ENCODE assay signal across 8 cellular contexts in genomic region chr3:43620953-43621405, GRCh38. TPM values are rescaled to one million over a fixed set of nuclear protein-coding genes. Genes with fewer than 3 reads are reported as not detected.
A peak's percentile ranks its signal among the peaks of the same experiment; 100 is the strongest.
DNase-seq lines count a peak whose midpoint lies in the region; ATAC-seq, FAIRE-seq and TF ChIP-seq lines count a peak whose summit lies in the region.

No MANE protein-coding gene starts in this region.

- H3K36me3 ChIP-seq in DOHH2 (ENCODE audit: control insufficient read depth, low read length) (no peaks in the 10 kb centered on the region), PC-3 (ENCODE audit: low read depth, low read length) (no peaks in the 10 kb centered on the region), endothelial cell of umbilical vein (ENCODE audit: control insufficient read depth in 2 of 2, extremely low read depth in 1 of 2, insufficient read depth in 2 of 2, low read length in 2 of 2) (no peaks in the 10 kb centered on the region)

- peak overlapping the region; percentile 99 for H3K4me3 Mint-ChIP-seq in neural crest cell

- TSS peak; percentile 57 for BruUV-seq in PC-3 (replicated peaks; lab: Mats Ljungman, UMichigan)
- no TSS peak for BruUV-seq in endothelial cell of umbilical vein (replicated peaks; lab: Mats Ljungman, UMichigan)

- FAIRE-seq in endothelial cell of umbilical vein (lab: Jason Lieb, UNC), result peak; percentile 72

- H3K36me3 Mint-ChIP-seq in neural crest cell (ENCODE audit: low read depth), result no peaks in the 10 kb centered on the region

- intact Hi-C loops in PC-3 (cut with micrococcal nuclease), result loop anchor here (2.0 to 5.0 kb wide), 2 partner anchors 60 to 334 kb away; partner anchors contain the start of gene SNRK
- intact Hi-C loops in endothelial cell of umbilical vein (cut with micrococcal nuclease), result loop anchor here (1.0 to 10.0 kb wide), 4 partner anchors 74 to 717 kb away; partner anchors contain the start of gene TCAIM

- dilution Hi-C loops in endothelial cell of umbilical vein (cut with MboI; ENCODE audit: extremely low pct_ligation_motif_present, low sequenced_read_pairs), result no loop called here

- peak overlapping the region; percentile 78 for H3K27ac Mint-ChIP-seq in neural crest cell (ENCODE audit: unreplicated experiment)

- no peaks in the 10 kb centered on the region for H3K9me3 Mint-ChIP-seq in neural crest cell

- peak overlapping the region; percentile 81 for H3K9ac ChIP-seq in PC-3 (ENCODE audit: low read length)
- H3K9ac ChIP-seq in endothelial cell of umbilical vein (replicated peaks; ENCODE audit: extremely low read depth, insufficient read depth, low read length), result peak overlapping the region; percentile 62

- no peak for TF ChIP-seq POLR2A in endothelial cell of umbilical vein (IDR thresholded peaks at IDR 0.05; ENCODE audit: low read depth, low read length)

- no peaks in the 10 kb centered on the region for H3K9me3 ChIP-seq in DOHH2 (ENCODE audit: control insufficient read depth, insufficient read depth, low read length)
- no peaks in the 10 kb centered on the region for H3K9me3 ChIP-seq in PC-3 (ENCODE audit: low read length)
- H3K9me3 ChIP-seq in endothelial cell of umbilical vein (replicated peaks; ENCODE audit: control insufficient read depth, insufficient read depth, low read length), result no peaks in the 10 kb centered on the region

- POLR2A ChIA-PET in PC-3 (lab: Charles Lee; ENCODE audit: unreplicated experiment) (no interaction called here), endothelial cell of umbilical vein (lab: Charles Lee) (no interaction called here)

- H3K4me1 Mint-ChIP-seq in neural crest cell, result peaks cover 34% of the 10 kb centered on the region

- TF ChIP-seq CTCF in DOHH2 (IDR thresholded peaks at IDR 0.05; ENCODE audit: low read depth, low read length, poor library complexity, severe bottlenecking) (no peak), PC-3 (conservative IDR thresholded peaks at IDR 0.05; ENCODE audit: low read depth, low read length) (no peak), endothelial cell of umbilical vein (IDR thresholded peaks at IDR 0.05; ENCODE audit: extremely low read depth in 1 of 2, insufficient read depth in 1 of 2, low read depth in 1 of 2, low read length in 2 of 2) (no peak), neural crest cell (conservative IDR thresholded peaks at IDR 0.05) (no peak)

- no peaks in the 10 kb centered on the region for H4K20me1 ChIP-seq in DOHH2 (ENCODE audit: control insufficient read depth, insufficient read depth, low read depth, low read length)
- H4K20me1 ChIP-seq in PC-3 (ENCODE audit: low read length), result no peaks in the 10 kb centered on the region
- H4K20me1 ChIP-seq in endothelial cell of umbilical vein (replicated peaks; ENCODE audit: control insufficient read depth, extremely low read depth, insufficient read depth, low read length), result no peaks in the 10 kb centered on the region

- H3F3A ChIP-seq in DOHH2 (ENCODE audit: control insufficient read depth, insufficient read depth) (no peaks in the 10 kb centered on the region), PC-3 (ENCODE audit: low read length, unreplicated experiment) (no peaks in the 10 kb centered on the region)

- H2AFZ ChIP-seq in PC-3 (ENCODE audit: low read length) (peak overlapping the region; percentile 97), endothelial cell of umbilical vein (ENCODE audit: low read depth, low read length) (peak overlapping the region; percentile 97)

- peaks cover 13% of the 10 kb centered on the region for H3K4me1 ChIP-seq in DOHH2 (ENCODE audit: control insufficient read depth, low read length)
- peaks cover 14% of the 10 kb centered on the region for H3K4me1 ChIP-seq in PC-3 (ENCODE audit: insufficient read depth, low read length)
- peaks cover 10% of the 10 kb centered on the region for H3K4me1 ChIP-seq in endothelial cell of umbilical vein (ENCODE audit: control insufficient read depth, extremely low read depth, insufficient read depth, low read length)

- no peak overlapping the region for H3K27ac ChIP-seq in DOHH2 (ENCODE audit: low read depth, low read length)
- H3K27ac ChIP-seq in PC-3 (ENCODE audit: low read length), result no peak overlapping the region
- peak overlapping the region; percentile 6 for H3K27ac ChIP-seq in endothelial cell of umbilical vein (ENCODE audit: insufficient read depth, low read depth, low read length)

- H3K9me1 ChIP-seq in endothelial cell of umbilical vein (replicated peaks; ENCODE audit: control insufficient read depth, extremely low read depth, insufficient read depth, low read length), result no peaks in the 10 kb centered on the region

- DNase-seq in PC-3 (peak; percentile 39), endothelial cell of umbilical vein (ENCODE audit: low read depth, low spot score) (peak; percentile 38), neural crest cell (ENCODE audit: low read depth, low spot score) (no peak), ecto neural progenitor cell (ENCODE audit: low spot score) (no peak), NCI-H1436 (lab: John Stamatoyannopoulos, UW) (no peak)

- H3K4me2 ChIP-seq in DOHH2 (ENCODE audit: low read length) (peak overlapping the region; percentile 84), PC-3 (ENCODE audit: low read length) (peak overlapping the region; percentile 96), endothelial cell of umbilical vein (ENCODE audit: insufficient read depth, low read length) (peak overlapping the region; percentile 95)

- H3K27me3 Mint-ChIP-seq in neural crest cell (ENCODE audit: low read depth), result no peaks in the 10 kb centered on the region

- CTCF ChIA-PET in PC-3 (lab: Charles Lee), result interaction anchor here (0.6 kb wide), 1 partner anchor 77 kb away, joined by 3 read pairs; no protein-coding TSS in a partner anchor
- CTCF ChIA-PET in endothelial cell of umbilical vein (lab: Charles Lee), result interaction anchor here (1.2 to 2.8 kb wide), 2 partner anchors 11 to 235 kb away, joined by 3 to 12 read pairs; no protein-coding TSS in a partner anchor

- H3K4me3 ChIP-seq in DOHH2 (ENCODE audit: low read length) (peak overlapping the region; percentile 77), PC-3 (ENCODE audit: low read length) (peak overlapping the region; percentile 98), endothelial cell of umbilical vein (replicated peaks in 1 of 3; ENCODE audit: insufficient read depth in 1 of 3, low read depth in 1 of 3, low read length in 3 of 3) (peak overlapping the region; percentile 75 to 83 (median 81))

- H3K79me2 ChIP-seq in DOHH2 (ENCODE audit: control insufficient read depth, low read length) (no peaks in the 10 kb centered on the region), PC-3 (ENCODE audit: low read length) (peaks cover 32% of the 10 kb centered on the region), endothelial cell of umbilical vein (ENCODE audit: control insufficient read depth, insufficient read depth, low read length) (peaks cover 23% of the 10 kb centered on the region)

- H3K9me2 ChIP-seq in DOHH2 (replicated peaks; ENCODE audit: control insufficient read depth, low read length) (no peaks in the 10 kb centered on the region), PC-3 (replicated peaks; ENCODE audit: low read length) (no peaks in the 10 kb centered on the region)

- H3K27me3 ChIP-seq in DOHH2 (ENCODE audit: control insufficient read depth, low read length), result peaks cover 25% of the 10 kb centered on the region
- H3K27me3 ChIP-seq in PC-3 (ENCODE audit: low read length), result no peaks in the 10 kb centered on the region
- H3K27me3 ChIP-seq in endothelial cell of umbilical vein (ENCODE audit: control insufficient read depth in 2 of 2, insufficient read depth in 2 of 2, low read length in 2 of 2), result no peaks in the 10 kb centered on the region

- ATAC-seq in PC-3, result peak; percentile 10; the same call in 1 of the 2 replicates
- ATAC-seq in GM18511 (IDR thresholded peaks at IDR 0.05; ENCODE audit: unreplicated experiment), result no peak
- no peak for ATAC-seq in HG03439 (IDR thresholded peaks at IDR 0.05; ENCODE audit: unreplicated experiment)

TF ChIP-seq in endothelial cell of umbilical vein, 7 proteins besides CTCF, POLR2A, EP300 and RAD21:
- no peak for TF ChIP-seq EZH2 (IDR thresholded peaks at IDR 0.05; ENCODE audit: borderline replicate concordance, low read depth, low read length, severe bottlenecking)
- TF ChIP-seq MAX (IDR thresholded peaks at IDR 0.05; ENCODE audit: insufficient read depth, insufficient read length), result no peak
TF ChIP-seq in endothelial cell of umbilical vein: peak in this region for 0.

RNA-seq across cellular contexts. Expression of gene ANO10, which starts 0.8 kb away (rescaled TPM):
- total RNA-seq in PC-3 (2014; rRNA removed) (23.7 and 28.3 TPM in 2 replicates), endothelial cell of umbilical vein (40.9 and 45.8 TPM in 2 replicates), neural crest cell (32.0 and 33.7 TPM in 2 replicates)
- 28.4 and 28.7 TPM in 2 replicates for polyA plus RNA-seq in endothelial cell of umbilical vein
- 26.1 and 27.5 TPM in 2 replicates for polyA plus RNA-seq in endothelial cell of umbilical vein (2011; cell fraction: cytosol; rRNA removed)
- 20.1 and 25.3 TPM in 2 replicates for polyA plus RNA-seq in endothelial cell of umbilical vein (2011; cell fraction: nucleus; rRNA removed)
- polyA plus RNA-seq in endothelial cell of umbilical vein (2012), result 34.0 and 47.7 TPM in 2 replicates
- 59.5 and 69.3 TPM in 2 replicates for polyA minus RNA-seq in endothelial cell of umbilical vein
- 5.7 TPM for polyA minus RNA-seq in endothelial cell of umbilical vein (2011; cell fraction: cytosol; rRNA and poly(A)+ RNA removed)
- 56.1 and 74.6 TPM in 2 replicates for polyA minus RNA-seq in endothelial cell of umbilical vein (2011; cell fraction: nucleus; rRNA and poly(A)+ RNA removed)

Comparison
In these comparisons a context has a peak if more than half of its experiments do, and no peak if none do; other contexts are left out.
1. DNase-seq: peak in PC-3 (single experiment) and endothelial cell of umbilical vein (single experiment); none in neural crest cell (single experiment), ecto neural progenitor cell (single experiment) and NCI-H1436 (single experiment).
2. Peak in every context shown above with its lines, with median percentiles within 50 percentile points of each other: H3K4me2 ChIP-seq and H3K4me3 ChIP-seq.